ENCODE assay signal across 24 cellular contexts in the genomic region with DNA sequence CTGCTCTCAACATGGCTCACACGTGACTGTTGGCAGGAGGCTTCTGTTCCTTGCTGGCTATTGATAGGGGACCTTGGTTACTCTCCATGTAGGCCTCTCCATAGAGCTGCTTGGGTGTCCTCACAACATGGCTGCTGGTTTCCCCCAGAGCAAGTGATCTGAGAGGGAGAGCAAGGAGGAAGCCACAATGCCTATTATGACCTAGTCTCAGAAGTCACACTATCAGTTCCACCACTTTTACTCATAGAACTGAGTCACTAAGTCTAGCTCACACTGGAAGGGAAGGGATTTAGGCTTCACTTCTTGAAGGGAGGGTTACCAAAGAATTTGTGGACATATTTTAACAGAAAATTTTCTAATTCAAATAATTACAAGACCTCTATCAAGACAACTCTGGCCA.
"Had no signal": no experiment of that assay in that cellular context is flagged by ENCODE, and none has a peak within 500 bp of the region (broad histone marks: within the 10 kb centered on the region; RNA-seq: fewer than 3 reads in every experiment).

No MANE protein-coding gene starts in this region.

- H3K9me3 Mint-ChIP-seq: immature natural killer cell; naive thymus-derived CD4-positive, alpha-beta T cell; natural killer cell treated with Interleukin-12 subunit alpha and Interleukin-12 subunit beta and Interleukin-15 and Interleukin-18, amount 100 ng/mL, for 72 hours; stimulated activated naive B cell treated with anti-CD40 and anti-IgM and Interleukin-4, amounts not matched to agents 10 μg/mL and 1 μg/mL and 100 μg/mL, for 72 hours; stimulated activated naive CD8-positive, alpha-beta T cell treated with anti-CD3 and anti-CD28 coated beads, Interleukin-15, Interleukin-2, amounts not matched to agents 100 ng/mL and 50 ng/mL, for 24 hours; type B pancreatic cell had no signal

- H3K4me3 Mint-ChIP-seq: immature natural killer cell; naive thymus-derived CD4-positive, alpha-beta T cell; natural killer cell treated with Interleukin-12 subunit alpha and Interleukin-12 subunit beta and Interleukin-15 and Interleukin-18, amount 100 ng/mL, for 72 hours; stimulated activated naive B cell treated with anti-CD40 and anti-IgM and Interleukin-4, amounts not matched to agents 10 μg/mL and 1 μg/mL and 100 μg/mL, for 72 hours; stimulated activated naive CD8-positive, alpha-beta T cell treated with anti-CD3 and anti-CD28 coated beads, Interleukin-15, Interleukin-2, amounts not matched to agents 100 ng/mL and 50 ng/mL, for 24 hours; type B pancreatic cell had no signal

- DNase-seq: hypothalamus; immature natural killer cell; left ventricle myocardium inferior; midbrain; mucosa of descending colon; naive thymus-derived CD4-positive, alpha-beta T cell; ovary; right lobe of liver; stimulated activated CD4-positive, alpha-beta T cell treated with anti-CD3 and anti-CD28 coated beads, Interleukin-1b, Interleukin-23, amount 100 ng/mL, for 48 hours; stimulated activated CD4-positive, alpha-beta T cell treated with anti-CD3 and anti-CD28 coated beads, Interleukin-2, amount 100 ng/mL, for 48 hours; stimulated activated CD4-positive, alpha-beta T cell treated with anti-CD3 and anti-CD28 coated beads, Interleukin-4, amount 100 ng/mL, for 4 hours; stimulated activated CD8-positive, alpha-beta memory T cell treated with anti-CD3 and anti-CD28 coated beads, Interleukin-4, amount 100 ng/mL, for 48 hours; stimulated activated naive B cell treated with anti-CD40 and anti-IgM and Interleukin-4, amounts not matched to agents 10 μg/mL and 1 μg/mL and 100 μg/mL, for 72 hours; substantia nigra; uterus had no signal

- ATAC-seq: mucosa of descending colon; naive thymus-derived CD4-positive, alpha-beta T cell; natural killer cell treated with Interleukin-12 subunit alpha and Interleukin-12 subunit beta and Interleukin-15 and Interleukin-18, amount 100 ng/mL, for 72 hours; right lobe of liver; stimulated activated naive B cell treated with anti-CD40 and anti-IgM and Interleukin-4, amounts not matched to agents 10 μg/mL and 1 μg/mL and 100 μg/mL, for 72 hours had no signal

- H3K36me3 Mint-ChIP-seq: natural killer cell treated with Interleukin-12 subunit alpha and Interleukin-12 subunit beta and Interleukin-15 and Interleukin-18, amount 100 ng/mL, for 72 hours; type B pancreatic cell had no signal

- H3K27ac Mint-ChIP-seq: natural killer cell treated with Interleukin-12 subunit alpha and Interleukin-12 subunit beta and Interleukin-15 and Interleukin-18, amount 100 ng/mL, for 72 hours; progenitor cell of endocrine pancreas; stimulated activated naive B cell treated with anti-CD40 and anti-IgM and Interleukin-4, amounts not matched to agents 10 μg/mL and 1 μg/mL and 100 μg/mL, for 72 hours; stimulated activated naive CD8-positive, alpha-beta T cell treated with anti-CD3 and anti-CD28 coated beads, Interleukin-15, Interleukin-2, amounts not matched to agents 100 ng/mL and 50 ng/mL, for 24 hours; type B pancreatic cell had no signal

- H3K36me3 ChIP-seq: ovary, right atrium auricular region, right lobe of liver, uterus had no signal

- H3K4me1 Mint-ChIP-seq: stimulated activated naive B cell treated with anti-CD40 and anti-IgM and Interleukin-4, amounts not matched to agents 10 μg/mL and 1 μg/mL and 100 μg/mL, for 72 hours had no signal

- FAIRE-seq: islet of Langerhans had no signal

- H3K4me3 ChIP-seq: left ventricle myocardium inferior, lung, mucosa of descending colon, ovary, right atrium auricular region, right lobe of liver, smooth muscle cell, tibial nerve, uterus had no signal

- H3K27me3 ChIP-seq: ovary, right atrium auricular region, right lobe of liver, tibial nerve, uterus had no signal

- H3K27me3 Mint-ChIP-seq: naive thymus-derived CD4-positive, alpha-beta T cell; natural killer cell treated with Interleukin-12 subunit alpha and Interleukin-12 subunit beta and Interleukin-15 and Interleukin-18, amount 100 ng/mL, for 72 hours; stimulated activated naive B cell treated with anti-CD40 and anti-IgM and Interleukin-4, amounts not matched to agents 10 μg/mL and 1 μg/mL and 100 μg/mL, for 72 hours; stimulated activated naive CD8-positive, alpha-beta T cell treated with anti-CD3 and anti-CD28 coated beads, Interleukin-15, Interleukin-2, amounts not matched to agents 100 ng/mL and 50 ng/mL, for 24 hours; type B pancreatic cell had no signal
